In the genomic region with DNA sequence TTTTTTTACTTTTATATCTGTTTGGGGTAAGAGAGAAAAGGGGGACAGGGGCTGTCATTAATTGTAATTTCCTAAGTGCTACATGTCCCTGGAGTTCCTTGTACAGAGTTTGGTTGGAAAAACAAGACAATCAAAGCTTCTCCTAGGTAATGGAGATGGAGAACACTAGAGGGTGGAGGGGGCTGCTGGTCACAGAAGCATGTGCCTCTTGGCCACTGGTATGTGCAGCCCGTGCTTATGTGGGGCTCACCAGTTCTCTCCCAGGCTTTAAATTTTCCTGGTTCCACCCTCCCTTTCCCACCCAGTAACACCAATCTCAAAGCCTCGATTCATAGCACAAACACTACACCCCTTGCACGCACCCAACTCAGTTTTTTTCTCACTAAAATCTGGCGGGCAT, we compare ENCODE assay signal across 2 cellular contexts.
A peak's percentile ranks its signal among the peaks of the same experiment; 100 is the strongest.
TF ChIP-seq lines count a peak whose summit lies in the region.

No MANE protein-coding gene starts in this region.

TF ChIP-seq in GM23338, 12 proteins besides CTCF, POLR2A, EP300 and RAD21 (continues in another document):
- TF ChIP-seq NANOG (IDR thresholded peaks at IDR 0.05; ENCODE audit: borderline replicate concordance), result no peak
- TF ChIP-seq, protein P1, sequence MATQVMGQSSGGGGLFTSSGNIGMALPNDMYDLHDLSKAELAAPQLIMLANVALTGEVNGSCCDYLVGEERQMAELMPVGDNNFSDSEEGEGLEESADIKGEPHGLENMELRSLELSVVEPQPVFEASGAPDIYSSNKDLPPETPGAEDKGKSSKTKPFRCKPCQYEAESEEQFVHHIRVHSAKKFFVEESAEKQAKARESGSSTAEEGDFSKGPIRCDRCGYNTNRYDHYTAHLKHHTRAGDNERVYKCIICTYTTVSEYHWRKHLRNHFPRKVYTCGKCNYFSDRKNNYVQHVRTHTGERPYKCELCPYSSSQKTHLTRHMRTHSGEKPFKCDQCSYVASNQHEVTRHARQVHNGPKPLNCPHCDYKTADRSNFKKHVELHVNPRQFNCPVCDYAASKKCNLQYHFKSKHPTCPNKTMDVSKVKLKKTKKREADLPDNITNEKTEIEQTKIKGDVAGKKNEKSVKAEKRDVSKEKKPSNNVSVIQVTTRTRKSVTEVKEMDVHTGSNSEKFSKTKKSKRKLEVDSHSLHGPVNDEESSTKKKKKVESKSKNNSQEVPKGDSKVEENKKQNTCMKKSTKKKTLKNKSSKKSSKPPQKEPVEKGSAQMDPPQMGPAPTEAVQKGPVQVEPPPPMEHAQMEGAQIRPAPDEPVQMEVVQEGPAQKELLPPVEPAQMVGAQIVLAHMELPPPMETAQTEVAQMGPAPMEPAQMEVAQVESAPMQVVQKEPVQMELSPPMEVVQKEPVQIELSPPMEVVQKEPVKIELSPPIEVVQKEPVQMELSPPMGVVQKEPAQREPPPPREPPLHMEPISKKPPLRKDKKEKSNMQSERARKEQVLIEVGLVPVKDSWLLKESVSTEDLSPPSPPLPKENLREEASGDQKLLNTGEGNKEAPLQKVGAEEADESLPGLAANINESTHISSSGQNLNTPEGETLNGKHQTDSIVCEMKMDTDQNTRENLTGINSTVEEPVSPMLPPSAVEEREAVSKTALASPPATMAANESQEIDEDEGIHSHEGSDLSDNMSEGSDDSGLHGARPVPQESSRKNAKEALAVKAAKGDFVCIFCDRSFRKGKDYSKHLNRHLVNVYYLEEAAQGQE (IDR thresholded peaks at IDR 0.05; ENCODE audit: unreplicated experiment), result no peak
- no peak for TF ChIP-seq STAT1 (IDR thresholded peaks at IDR 0.05; ENCODE audit: unreplicated experiment)
- TF ChIP-seq EZH2 (IDR thresholded peaks at IDR 0.05; ENCODE audit: low read depth, unreplicated experiment), result no peak
- TF ChIP-seq JUNB (IDR thresholded peaks at IDR 0.05; ENCODE audit: unreplicated experiment), result no peak
- no peak for TF ChIP-seq CREB1 (CRISPR knock-in tag; IDR thresholded peaks at IDR 0.05; ENCODE audit: low read depth)
- TF ChIP-seq POLR2AphosphoS5 (IDR thresholded peaks at IDR 0.05; ENCODE audit: low read depth), result no peak
- TF ChIP-seq ZNF462 (CRISPR knock-in tag; IDR thresholded peaks at IDR 0.05), result no peak
- no peak for TF ChIP-seq ETS1 (IDR thresholded peaks at IDR 0.05)
- TF ChIP-seq ZNF114 (CRISPR knock-in tag; IDR thresholded peaks at IDR 0.05), result no peak

TF ChIP-seq in H1, 55 proteins besides CTCF, POLR2A, EP300 and RAD21:
- TF ChIP-seq MAX (IDR thresholded peaks at IDR 0.05) (peak; percentile 12; the same call in 1 of the 2 replicates), CREB1 (IDR thresholded peaks at IDR 0.05) (no peak)
- TF ChIP-seq, protein P2, sequence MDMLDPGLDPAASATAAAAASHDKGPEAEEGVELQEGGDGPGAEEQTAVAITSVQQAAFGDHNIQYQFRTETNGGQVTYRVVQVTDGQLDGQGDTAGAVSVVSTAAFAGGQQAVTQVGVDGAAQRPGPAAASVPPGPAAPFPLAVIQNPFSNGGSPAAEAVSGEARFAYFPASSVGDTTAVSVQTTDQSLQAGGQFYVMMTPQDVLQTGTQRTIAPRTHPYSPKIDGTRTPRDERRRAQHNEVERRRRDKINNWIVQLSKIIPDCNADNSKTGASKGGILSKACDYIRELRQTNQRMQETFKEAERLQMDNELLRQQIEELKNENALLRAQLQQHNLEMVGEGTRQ (IDR thresholded peaks at IDR 0.05; ENCODE audit: low read length), result no peak
